25 cellular contexts compared by ENCODE assay signal in genomic region chr1:237201155-237201554, GRCh38.
DNase-seq lines count a peak whose midpoint lies in the region; TF ChIP-seq lines count a peak whose summit lies in the region.
"Had no signal": no experiment of that assay in that cellular context is flagged by ENCODE, and none has a peak within 500 bp of the region (broad histone marks: within the 10 kb centered on the region; RNA-seq: fewer than 3 reads in every experiment).

No MANE protein-coding gene starts in this region.

- H4K20me1 ChIP-seq in SK-N-SH (ENCODE audit: insufficient read depth): no peaks in the 10 kb centered on the region
- H4K20me1 ChIP-seq: BLaER1 treated with 17β-estradiol and CSF1 and Interleukin-3, amounts not matched to agents 10 nM and 100 nM had no signal

- H3K4me3 ChIP-seq in LNCaP clone FGC (ENCODE audit: low read depth, low read length): no peak overlapping the region
- no peak overlapping the region for H3K4me3 ChIP-seq in SK-N-SH (ENCODE audit: low read depth in 2 of 2, low read length in 1 of 2)
- H3K4me3 ChIP-seq in endodermal cell (ENCODE audit: low read length): peak overlapping the region; percentile 0
- no peak overlapping the region for H3K4me3 ChIP-seq in transverse colon
- H3K4me3 ChIP-seq: A549; BLaER1 treated with 17β-estradiol and CSF1 and Interleukin-3, amounts not matched to agents 10 nM and 100 nM; GM12878 had no signal

- TF ChIP-seq CTCF in LNCaP clone FGC (IDR thresholded peaks at IDR 0.05; ENCODE audit: control insufficient read depth, extremely low read depth, insufficient read depth) (no peak), SK-N-SH (IDR thresholded peaks at IDR 0.05) (no peak), endodermal cell (conservative IDR thresholded peaks at IDR 0.05) (no peak), transverse colon (IDR thresholded peaks at IDR 0.05) (no peak)

- no peaks in the 10 kb centered on the region for H3K9me2 ChIP-seq in SK-N-SH

- H2AFZ ChIP-seq in SK-N-SH (ENCODE audit: low read depth): no peak overlapping the region

- H3F3A ChIP-seq in SK-N-SH (replicated peaks; ENCODE audit: insufficient read depth): no peaks in the 10 kb centered on the region

- 11% methylated on average over 4 of the region's 4 CpGs for WGBS in SK-N-SH (ENCODE audit: low lambda C conversion rate)
- WGBS in endodermal cell (ENCODE audit: insufficient coverage in 1 of 2, insufficient read length in 1 of 2), 2 experiments: 89% methylated on average over 4 of the region's 4 CpGs
- WGBS in transverse colon (ENCODE audit: low coverage in 1 of 2), 2 donors: 76 to 93% methylated on average over 4 of the region's 4 CpGs

- no peaks in the 10 kb centered on the region for H3K79me2 ChIP-seq in SK-N-SH (ENCODE audit: insufficient read depth)

- peak; percentile 19; the same call in 1 of the 2 replicates for TF ChIP-seq RAD21 in SK-N-SH (IDR thresholded peaks at IDR 0.05; ENCODE audit: low read length)

- POLR2A ChIA-PET in SK-N-SH (lab: Yijun Ruan, JAX): no interaction called here

- H3K4me2 ChIP-seq in SK-N-SH: no peak overlapping the region
- H3K4me2 ChIP-seq: A549; BLaER1 treated with 17β-estradiol and CSF1 and Interleukin-3, amounts not matched to agents 10 nM and 100 nM had no signal

- intact Hi-C loops in activated CD4-positive, alpha-beta T cell treated with anti-CD3 and anti-CD28 coated beads, Interleukin-2, amount 10 ng/mL, durations not matched to agents 24 days and 14 days (cut with micrococcal nuclease): no loop called here
- intact Hi-C loops in transverse colon (cut with DNase I; ENCODE audit: low total_unique reads): no loop called here

- H3K9me3 ChIP-seq in SK-N-SH (peaks cover 6% of the 10 kb centered on the region; the same call in 1 of the 2 replicates), endodermal cell (ENCODE audit: control insufficient read depth, low read length) (no peaks in the 10 kb centered on the region), transverse colon (no peaks in the 10 kb centered on the region)
- H3K9me3 ChIP-seq: A549; BLaER1 treated with 17β-estradiol and CSF1 and Interleukin-3, amounts not matched to agents 10 nM and 100 nM had no signal

- DNase-seq in activated CD4-positive, alpha-beta T cell treated with anti-CD3 and anti-CD28 coated beads, Interleukin-2, amount 10 ng/mL, durations not matched to agents 24 days and 14 days: peak; percentile 11
- DNase-seq in activated CD4-positive, alpha-beta T cell treated with anti-CD3 and anti-CD28 coated beads, Interleukin-2, amount 50 U/mL, for 1 hour: no peak
- DNase-seq in LNCaP clone FGC (ENCODE audit: low read depth): peak; percentile 58
- DNase-seq in SK-N-SH: peak; percentile 30
- no peak for DNase-seq in endodermal cell
- DNase-seq in transverse colon: no peak
- no peak for DNase-seq in NCI-H2171 (lab: John Stamatoyannopoulos, UW)
- DNase-seq in midbrain (lab: John Stamatoyannopoulos, UW): no peak
- DNase-seq: AML-193; Caco-2; Calu3; CD4-positive, alpha-beta T cell; CD8-positive, alpha-beta T cell; DMS153; DMS53; DMS79; DND-41; EL; GDM1 had no signal

- H3K9me3 Mint-ChIP-seq in activated CD4-positive, alpha-beta T cell treated with anti-CD3 and anti-CD28 coated beads, Interleukin-2, amount 10 ng/mL, durations not matched to agents 24 days and 14 days: no peaks in the 10 kb centered on the region
- H3K9me3 Mint-ChIP-seq in endodermal cell: no peaks in the 10 kb centered on the region
- H3K9me3 Mint-ChIP-seq: CD4-positive, alpha-beta T cell; CD8-positive, alpha-beta T cell had no signal

- H3K36me3 Mint-ChIP-seq in activated CD4-positive, alpha-beta T cell treated with anti-CD3 and anti-CD28 coated beads, Interleukin-2, amount 10 ng/mL, durations not matched to agents 24 days and 14 days (ENCODE audit: low read depth): no peaks in the 10 kb centered on the region
- H3K36me3 Mint-ChIP-seq in endodermal cell (ENCODE audit: low read depth): no peaks in the 10 kb centered on the region
- H3K36me3 Mint-ChIP-seq: CD8-positive, alpha-beta T cell had no signal

- in situ Hi-C loops in transverse colon (cut with MboI; ENCODE audit: low pct_ligation_motif_present in 1 of 4, low pct_unique_long_range_greater_than_20kb in 1 of 4, low sequenced_read_pairs in 3 of 4): no loop called here

- H3K27me3 Mint-ChIP-seq in activated CD4-positive, alpha-beta T cell treated with anti-CD3 and anti-CD28 coated beads, Interleukin-2, amount 10 ng/mL, durations not matched to agents 24 days and 14 days: no peaks in the 10 kb centered on the region
- H3K27me3 Mint-ChIP-seq in endodermal cell (ENCODE audit: insufficient read depth): no peaks in the 10 kb centered on the region
- H3K27me3 Mint-ChIP-seq: B cell; CD4-positive, alpha-beta T cell had no signal

- H3K27ac Mint-ChIP-seq in activated CD4-positive, alpha-beta T cell treated with anti-CD3 and anti-CD28 coated beads, Interleukin-2, amount 10 ng/mL, durations not matched to agents 24 days and 14 days: no peak overlapping the region
- H3K27ac Mint-ChIP-seq in endodermal cell: no peak overlapping the region
- H3K27ac Mint-ChIP-seq: B cell; CD4-positive, alpha-beta T cell; CD8-positive, alpha-beta T cell had no signal

- TF ChIP-seq EP300 in SK-N-SH (IDR thresholded peaks at IDR 0.05; ENCODE audit: borderline replicate concordance in 1 of 2, low read depth in 1 of 2, low read length in 1 of 2) (peak in 1 of 2 experiments; percentile 92; a peak in 2 of 4 replicates), transverse colon (IDR thresholded peaks at IDR 0.05; ENCODE audit: low read depth) (no peak)

- H3K9ac ChIP-seq in SK-N-SH (no peak overlapping the region), endodermal cell (ENCODE audit: extremely low read depth, low read length, poor library complexity, severe bottlenecking) (no peak overlapping the region)
- H3K9ac ChIP-seq: BLaER1 treated with 17β-estradiol and CSF1 and Interleukin-3, amounts not matched to agents 10 nM and 100 nM had no signal

- H3K36me3 ChIP-seq in SK-N-SH (replicated peaks in 1 of 2; ENCODE audit: control insufficient read depth in 1 of 2, insufficient read depth in 2 of 2, low read length in 1 of 2) (no peaks in the 10 kb centered on the region), endodermal cell (ENCODE audit: control insufficient read depth, insufficient read depth, low read length) (no peaks in the 10 kb centered on the region), transverse colon (no peaks in the 10 kb centered on the region)
- H3K36me3 ChIP-seq: BLaER1 treated with 17β-estradiol and CSF1 and Interleukin-3, amounts not matched to agents 10 nM and 100 nM had no signal

- peak overlapping the region in 1 of 2 experiments; percentile 62; a peak in 2 of 4 replicates for H3K27ac ChIP-seq in SK-N-SH (ENCODE audit: low read depth in 2 of 2, low read length in 1 of 2)
- H3K27ac ChIP-seq in endodermal cell (ENCODE audit: low read depth, low read length): no peak overlapping the region
- no peak overlapping the region for H3K27ac ChIP-seq in transverse colon
- H3K27ac ChIP-seq: 22Rv1; A549; BLaER1 treated with 17β-estradiol and CSF1 and Interleukin-3, amounts not matched to agents 10 nM and 100 nM; C4-2B had no signal

- H3K4me1 Mint-ChIP-seq in activated CD4-positive, alpha-beta T cell treated with anti-CD3 and anti-CD28 coated beads, Interleukin-2, amount 10 ng/mL, durations not matched to agents 24 days and 14 days: no peaks in the 10 kb centered on the region
- H3K4me1 Mint-ChIP-seq in endodermal cell: peaks cover 7% of the 10 kb centered on the region
- H3K4me1 Mint-ChIP-seq: B cell had no signal

- H3K4me1 ChIP-seq in SK-N-SH (ENCODE audit: control insufficient read depth in 1 of 2, insufficient read depth in 2 of 2, low read depth in 1 of 2, low read length in 1 of 2) (peaks cover 0 to 4% of the 10 kb centered on the region in 2 experiments; a peak in 1 of 4 replicates), endodermal cell (ENCODE audit: control insufficient read depth, insufficient read depth, low read length) (peaks cover 15% of the 10 kb centered on the region), transverse colon (peaks cover 4 to 12% (median 7%) of the 10 kb centered on the region in 4 donors)
- H3K4me1 ChIP-seq: A549; BLaER1 treated with 17β-estradiol and CSF1 and Interleukin-3, amounts not matched to agents 10 nM and 100 nM; Caco-2 had no signal

- TF ChIP-seq POLR2A in transverse colon (IDR thresholded peaks at IDR 0.05): no peak

- H3K27me3 ChIP-seq in SK-N-SH (ENCODE audit: insufficient read depth) (no peaks in the 10 kb centered on the region), endodermal cell (ENCODE audit: control insufficient read depth, insufficient read depth, low read length, poor library complexity, severe bottlenecking) (no peaks in the 10 kb centered on the region), transverse colon (no peaks in the 10 kb centered on the region)
- H3K27me3 ChIP-seq: BLaER1 treated with 17β-estradiol and CSF1 and Interleukin-3, amounts not matched to agents 10 nM and 100 nM had no signal

- CTCF ChIA-PET in SK-N-SH (lab: Yijun Ruan, JAX): interaction anchor here (1.2 kb wide), 1 partner anchor 159 kb away, joined by 5 read pairs; the partner anchor contains the start of gene RYR2

- H3K4me3 Mint-ChIP-seq in activated CD4-positive, alpha-beta T cell treated with anti-CD3 and anti-CD28 coated beads, Interleukin-2, amount 10 ng/mL, durations not matched to agents 24 days and 14 days: no peak overlapping the region
- H3K4me3 Mint-ChIP-seq in endodermal cell: no peak overlapping the region
- H3K4me3 Mint-ChIP-seq: B cell; CD4-positive, alpha-beta T cell; CD8-positive, alpha-beta T cell had no signal

TF ChIP-seq in SK-N-SH, 30 proteins besides CTCF, POLR2A, EP300 and RAD21:
- TF ChIP-seq MXI1 (IDR thresholded peaks at IDR 0.05; ENCODE audit: low read depth, low read length) (peak; percentile 35; the same call in 1 of the 2 replicates), RCOR1 (IDR thresholded peaks at IDR 0.05; ENCODE audit: low read length) (peak; percentile 68), CHD2 (IDR thresholded peaks at IDR 0.05; ENCODE audit: low read length, partially characterized antibody) (no peak), GATA2 (CRISPR knock-in tag; IDR thresholded peaks at IDR 0.05) (no peak; the same call in none of the 2 replicates)

Comparison
In these comparisons a context has a peak if more than half of its experiments do, and no peak if none do; other contexts are left out.
1. DNase-seq: peak in activated CD4-positive, alpha-beta T cell treated with anti-CD3 and anti-CD28 coated beads, Interleukin-2, amount 10 ng/mL, durations not matched to agents 24 days and 14 days (single experiment), LNCaP clone FGC (single experiment) and SK-N-SH (single experiment); none in activated CD4-positive, alpha-beta T cell treated with anti-CD3 and anti-CD28 coated beads, Interleukin-2, amount 50 U/mL, for 1 hour (single experiment), endodermal cell (single experiment), transverse colon (single experiment), NCI-H2171 (single experiment) and midbrain (single experiment).